In the genomic region with DNA sequence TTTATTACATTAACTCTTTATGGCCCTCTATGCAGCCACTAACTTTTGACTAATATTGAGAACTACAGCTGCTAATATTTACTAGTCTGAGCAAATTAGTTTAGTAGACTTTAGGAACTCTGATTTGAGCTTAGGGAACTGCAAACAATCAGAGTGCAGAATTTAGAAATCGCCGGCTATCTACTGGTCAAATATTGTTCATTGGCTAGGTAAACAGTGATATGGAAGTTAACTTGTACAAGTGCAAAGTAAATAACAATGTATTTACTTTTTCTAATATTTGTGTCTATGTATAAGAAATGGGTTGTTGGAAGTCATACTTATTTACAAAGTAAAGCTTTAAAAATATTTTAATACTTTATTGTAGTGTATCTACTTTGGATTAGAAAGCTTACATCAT, we compare ENCODE assay signal across 1 cellular context.
TF ChIP-seq lines count a peak whose summit lies in the region.

No MANE protein-coding gene starts in this region.

TF ChIP-seq in HepG2, 621 proteins besides CTCF, POLR2A, EP300 and RAD21 (continued from another document):
- TF ChIP-seq, protein P1, sequence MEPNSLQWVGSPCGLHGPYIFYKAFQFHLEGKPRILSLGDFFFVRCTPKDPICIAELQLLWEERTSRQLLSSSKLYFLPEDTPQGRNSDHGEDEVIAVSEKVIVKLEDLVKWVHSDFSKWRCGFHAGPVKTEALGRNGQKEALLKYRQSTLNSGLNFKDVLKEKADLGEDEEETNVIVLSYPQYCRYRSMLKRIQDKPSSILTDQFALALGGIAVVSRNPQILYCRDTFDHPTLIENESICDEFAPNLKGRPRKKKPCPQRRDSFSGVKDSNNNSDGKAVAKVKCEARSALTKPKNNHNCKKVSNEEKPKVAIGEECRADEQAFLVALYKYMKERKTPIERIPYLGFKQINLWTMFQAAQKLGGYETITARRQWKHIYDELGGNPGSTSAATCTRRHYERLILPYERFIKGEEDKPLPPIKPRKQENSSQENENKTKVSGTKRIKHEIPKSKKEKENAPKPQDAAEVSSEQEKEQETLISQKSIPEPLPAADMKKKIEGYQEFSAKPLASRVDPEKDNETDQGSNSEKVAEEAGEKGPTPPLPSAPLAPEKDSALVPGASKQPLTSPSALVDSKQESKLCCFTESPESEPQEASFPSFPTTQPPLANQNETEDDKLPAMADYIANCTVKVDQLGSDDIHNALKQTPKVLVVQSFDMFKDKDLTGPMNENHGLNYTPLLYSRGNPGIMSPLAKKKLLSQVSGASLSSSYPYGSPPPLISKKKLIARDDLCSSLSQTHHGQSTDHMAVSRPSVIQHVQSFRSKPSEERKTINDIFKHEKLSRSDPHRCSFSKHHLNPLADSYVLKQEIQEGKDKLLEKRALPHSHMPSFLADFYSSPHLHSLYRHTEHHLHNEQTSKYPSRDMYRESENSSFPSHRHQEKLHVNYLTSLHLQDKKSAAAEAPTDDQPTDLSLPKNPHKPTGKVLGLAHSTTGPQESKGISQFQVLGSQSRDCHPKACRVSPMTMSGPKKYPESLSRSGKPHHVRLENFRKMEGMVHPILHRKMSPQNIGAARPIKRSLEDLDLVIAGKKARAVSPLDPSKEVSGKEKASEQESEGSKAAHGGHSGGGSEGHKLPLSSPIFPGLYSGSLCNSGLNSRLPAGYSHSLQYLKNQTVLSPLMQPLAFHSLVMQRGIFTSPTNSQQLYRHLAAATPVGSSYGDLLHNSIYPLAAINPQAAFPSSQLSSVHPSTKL (CRISPR knock-in tag; IDR thresholded peaks at IDR 0.05): peak; percentile 61
- TF ChIP-seq ZNF430 (CRISPR knock-in tag; IDR thresholded peaks at IDR 0.05): no peak
- TF ChIP-seq KLF13 (CRISPR knock-in tag; IDR thresholded peaks at IDR 0.05): no peak
- TF ChIP-seq TP53 (CRISPR knock-in tag; conservative IDR thresholded peaks at IDR 0.05): no peak
- TF ChIP-seq MEIS2 (CRISPR knock-in tag; IDR thresholded peaks at IDR 0.05): no peak
- no peak for TF ChIP-seq HNRNPL (IDR thresholded peaks at IDR 0.05; ENCODE audit: low read depth, low read length)
- TF ChIP-seq POLR2G (IDR thresholded peaks at IDR 0.05; ENCODE audit: low read depth, low read length): no peak
- no peak for TF ChIP-seq SATB2 (CRISPR knock-in tag; IDR thresholded peaks at IDR 0.05)
- no peak for TF ChIP-seq PITX1 (CRISPR knock-in tag; IDR thresholded peaks at IDR 0.05)
- no peak for TF ChIP-seq ZFP36L2 (CRISPR knock-in tag; IDR thresholded peaks at IDR 0.05)
- TF ChIP-seq, protein P2, sequence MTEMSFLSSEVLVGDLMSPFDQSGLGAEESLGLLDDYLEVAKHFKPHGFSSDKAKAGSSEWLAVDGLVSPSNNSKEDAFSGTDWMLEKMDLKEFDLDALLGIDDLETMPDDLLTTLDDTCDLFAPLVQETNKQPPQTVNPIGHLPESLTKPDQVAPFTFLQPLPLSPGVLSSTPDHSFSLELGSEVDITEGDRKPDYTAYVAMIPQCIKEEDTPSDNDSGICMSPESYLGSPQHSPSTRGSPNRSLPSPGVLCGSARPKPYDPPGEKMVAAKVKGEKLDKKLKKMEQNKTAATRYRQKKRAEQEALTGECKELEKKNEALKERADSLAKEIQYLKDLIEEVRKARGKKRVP (CRISPR knock-in tag; IDR thresholded peaks at IDR 0.05): no peak
- TF ChIP-seq ZNF879 (CRISPR knock-in tag; IDR thresholded peaks at IDR 0.05): no peak
- TF ChIP-seq, protein P3, sequence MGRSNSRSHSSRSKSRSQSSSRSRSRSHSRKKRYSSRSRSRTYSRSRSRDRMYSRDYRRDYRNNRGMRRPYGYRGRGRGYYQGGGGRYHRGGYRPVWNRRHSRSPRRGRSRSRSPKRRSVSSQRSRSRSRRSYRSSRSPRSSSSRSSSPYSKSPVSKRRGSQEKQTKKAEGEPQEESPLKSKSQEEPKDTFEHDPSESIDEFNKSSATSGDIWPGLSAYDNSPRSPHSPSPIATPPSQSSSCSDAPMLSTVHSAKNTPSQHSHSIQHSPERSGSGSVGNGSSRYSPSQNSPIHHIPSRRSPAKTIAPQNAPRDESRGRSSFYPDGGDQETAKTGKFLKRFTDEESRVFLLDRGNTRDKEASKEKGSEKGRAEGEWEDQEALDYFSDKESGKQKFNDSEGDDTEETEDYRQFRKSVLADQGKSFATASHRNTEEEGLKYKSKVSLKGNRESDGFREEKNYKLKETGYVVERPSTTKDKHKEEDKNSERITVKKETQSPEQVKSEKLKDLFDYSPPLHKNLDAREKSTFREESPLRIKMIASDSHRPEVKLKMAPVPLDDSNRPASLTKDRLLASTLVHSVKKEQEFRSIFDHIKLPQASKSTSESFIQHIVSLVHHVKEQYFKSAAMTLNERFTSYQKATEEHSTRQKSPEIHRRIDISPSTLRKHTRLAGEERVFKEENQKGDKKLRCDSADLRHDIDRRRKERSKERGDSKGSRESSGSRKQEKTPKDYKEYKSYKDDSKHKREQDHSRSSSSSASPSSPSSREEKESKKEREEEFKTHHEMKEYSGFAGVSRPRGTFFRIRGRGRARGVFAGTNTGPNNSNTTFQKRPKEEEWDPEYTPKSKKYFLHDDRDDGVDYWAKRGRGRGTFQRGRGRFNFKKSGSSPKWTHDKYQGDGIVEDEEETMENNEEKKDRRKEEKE (IDR thresholded peaks at IDR 0.05): no peak
- TF ChIP-seq ZNF652 (CRISPR knock-in tag; IDR thresholded peaks at IDR 0.05; ENCODE audit: borderline replicate concordance, low read depth): peak; percentile 66
